ENCODE assay signal across 16 cellular contexts in the genomic region with DNA sequence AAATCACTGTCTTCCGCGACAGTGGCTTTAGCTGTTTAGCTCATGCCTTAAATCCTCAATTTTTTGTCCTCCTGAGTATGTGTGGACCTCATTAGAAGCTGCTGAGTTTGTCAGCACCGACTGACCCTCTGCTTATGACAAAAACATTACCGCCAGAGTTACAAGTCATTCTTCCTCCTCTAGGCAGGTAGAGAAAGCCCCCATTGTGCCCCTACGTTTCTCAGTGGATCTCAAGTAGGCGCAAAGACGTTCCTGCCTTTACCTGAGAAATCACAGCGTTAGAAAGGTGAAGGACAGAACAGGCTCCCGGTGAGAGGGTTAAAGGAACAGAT.
"Had no signal": no experiment of that assay in that cellular context is flagged by ENCODE, and none has a peak within 500 bp of the region (broad histone marks: within the 10 kb centered on the region; RNA-seq: fewer than 3 reads in every experiment).

No MANE protein-coding gene starts in this region.

- H3K27me3 ChIP-seq: ascending aorta, thyroid gland, uterus had no signal

- H3K36me3 Mint-ChIP-seq: stimulated activated naive B cell treated with anti-CD40 and anti-IgM and Interleukin-4, amounts not matched to agents 10 μg/mL and 1 μg/mL and 100 μg/mL, for 72 hours had no signal

- H3K4me3 ChIP-seq: ascending aorta, breast epithelium, gastrocnemius medialis, lung, thyroid gland, uterus had no signal

- H3K27ac ChIP-seq: ascending aorta, breast epithelium, gastrocnemius medialis, parathyroid adenoma had no signal

- H3K79me2 ChIP-seq: parathyroid adenoma had no signal

- H3K4me1 Mint-ChIP-seq: activated CD4-positive, alpha-beta T cell treated with anti-CD3 and anti-CD28 coated beads, Interleukin-2, amount 10 ng/mL, durations not matched to agents 7 days and 5 days had no signal

- ATAC-seq: gastrocnemius medialis had no signal

- H2AFZ ChIP-seq: parathyroid adenoma had no signal

- H3K27me3 Mint-ChIP-seq: activated CD4-positive, alpha-beta T cell treated with anti-CD3 and anti-CD28 coated beads, Interleukin-2, amount 10 ng/mL, durations not matched to agents 7 days and 5 days had no signal

- H3K36me3 ChIP-seq: ascending aorta, breast epithelium, gastrocnemius medialis, thyroid gland, uterus had no signal

- H3K9ac ChIP-seq: parathyroid adenoma had no signal

- H3K9me3 ChIP-seq: ascending aorta, gastrocnemius medialis, thyroid gland, uterus had no signal

- H3K4me3 Mint-ChIP-seq: activated CD4-positive, alpha-beta T cell treated with anti-CD3 and anti-CD28 coated beads, Interleukin-2, amount 10 ng/mL, durations not matched to agents 7 days and 5 days; dendritic cell treated with granulocyte-macrophage colony-stimulating factor and Interleukin-4, amounts not matched to agents 40 ng/mL and 50 ng/mL, for 4 days; neural crest cell; stimulated activated naive B cell treated with anti-CD40 and anti-IgM and Interleukin-4, amounts not matched to agents 10 μg/mL and 1 μg/mL and 100 μg/mL, for 72 hours had no signal

- H3K27ac Mint-ChIP-seq: activated CD4-positive, alpha-beta T cell treated with anti-CD3 and anti-CD28 coated beads, Interleukin-2, amount 10 ng/mL, durations not matched to agents 7 days and 5 days; dendritic cell treated with granulocyte-macrophage colony-stimulating factor and Interleukin-4, amounts not matched to agents 40 ng/mL and 50 ng/mL, for 4 days; stimulated activated naive B cell treated with anti-CD40 and anti-IgM and Interleukin-4, amounts not matched to agents 10 μg/mL and 1 μg/mL and 100 μg/mL, for 72 hours had no signal

- H3K4me1 ChIP-seq: ascending aorta, breast epithelium, gastrocnemius medialis, parathyroid adenoma, thyroid gland, uterus had no signal

- DNase-seq: activated CD4-positive, alpha-beta T cell treated with anti-CD3 and anti-CD28 coated beads, Interleukin-2, amount 10 ng/mL, durations not matched to agents 7 days and 5 days; activated CD4-positive, CD25-positive, alpha-beta regulatory T cell; activated naive CD4-positive, alpha-beta T cell; activated T-cell treated with anti-CD3 and anti-CD28 coated beads for 4 hours; effector memory CD4-positive, alpha-beta T cell; gastrocnemius medialis; stimulated activated naive B cell treated with anti-CD40 and anti-IgM and Interleukin-4, amounts not matched to agents 10 μg/mL and 1 μg/mL and 100 μg/mL, for 72 hours; T-helper 2 cell had no signal

- H3K9me3 Mint-ChIP-seq: activated CD4-positive, alpha-beta T cell treated with anti-CD3 and anti-CD28 coated beads, Interleukin-2, amount 10 ng/mL, durations not matched to agents 7 days and 5 days; dendritic cell treated with granulocyte-macrophage colony-stimulating factor and Interleukin-4, amounts not matched to agents 40 ng/mL and 50 ng/mL, for 4 days had no signal
